16 cellular contexts compared by ENCODE assay signal in genomic region chr4:51884606-51885005, GRCh38.
"Had no signal": no experiment of that assay in that cellular context is flagged by ENCODE, and none has a peak within 500 bp of the region (broad histone marks: within the 10 kb centered on the region; RNA-seq: fewer than 3 reads in every experiment).

No MANE protein-coding gene starts in this region.

- H3K27me3 ChIP-seq: ascending aorta, dorsolateral prefrontal cortex, left lung, tibial artery, uterus had no signal

- ATAC-seq: activated naive CD8-positive, alpha-beta T cell treated with anti-CD3 and anti-CD28 coated beads, Interleukin-2, amount 50 U/mL, for 24 hours; esophagus mucosa; natural killer cell treated with Interleukin-12 subunit alpha and Interleukin-12 subunit beta and Interleukin-15 and Interleukin-18, amount 100 ng/mL, for 72 hours had no signal

- H3K4me1 ChIP-seq: ascending aorta, left lung, prostate gland, uterus had no signal

- DNase-seq: activated CD4-positive, alpha-beta T cell treated with anti-CD3 and anti-CD28 coated beads, Interleukin-2, amount 50 U/mL, for 1 hour; activated CD8-positive, alpha-beta memory T cell treated with anti-CD3 and anti-CD28 coated beads for 24 hours; activated naive CD4-positive, alpha-beta T cell treated with Interleukin-2 at 50 U/mL for 16 hours; activated naive CD8-positive, alpha-beta T cell treated with anti-CD3 and anti-CD28 coated beads, Interleukin-2, amount 50 U/mL, for 24 hours; dorsolateral prefrontal cortex; left lung; right cardiac atrium; stimulated activated CD4-positive, alpha-beta T cell treated with anti-CD3 and anti-CD28 coated beads, Interleukin-15, amount 100 ng/mL, for 24 hours; stimulated activated CD4-positive, alpha-beta T cell treated with anti-CD3 and anti-CD28 coated beads, Interleukin-4, amount 100 ng/mL, for 1 hour; tibial artery; uterus had no signal

- H3K9me3 Mint-ChIP-seq: activated naive CD8-positive, alpha-beta T cell treated with anti-CD3 and anti-CD28 coated beads, Interleukin-2, amount 50 U/mL, for 24 hours; natural killer cell treated with Interleukin-12 subunit alpha and Interleukin-12 subunit beta and Interleukin-15 and Interleukin-18, amount 100 ng/mL, for 72 hours had no signal

- H3K27ac Mint-ChIP-seq: activated naive CD8-positive, alpha-beta T cell treated with anti-CD3 and anti-CD28 coated beads, Interleukin-2, amount 50 U/mL, for 24 hours; natural killer cell treated with Interleukin-12 subunit alpha and Interleukin-12 subunit beta and Interleukin-15 and Interleukin-18, amount 100 ng/mL, for 72 hours had no signal

- H3K27me3 Mint-ChIP-seq: activated naive CD8-positive, alpha-beta T cell treated with anti-CD3 and anti-CD28 coated beads, Interleukin-2, amount 50 U/mL, for 24 hours; natural killer cell treated with Interleukin-12 subunit alpha and Interleukin-12 subunit beta and Interleukin-15 and Interleukin-18, amount 100 ng/mL, for 72 hours had no signal

- H3K4me1 Mint-ChIP-seq: activated naive CD8-positive, alpha-beta T cell treated with anti-CD3 and anti-CD28 coated beads, Interleukin-2, amount 50 U/mL, for 24 hours had no signal

- H3K27ac ChIP-seq: ascending aorta, dorsolateral prefrontal cortex, left lung, prostate gland, skin epidermis, tibial artery, uterus had no signal

- H3K4me3 Mint-ChIP-seq: activated naive CD8-positive, alpha-beta T cell treated with anti-CD3 and anti-CD28 coated beads, Interleukin-2, amount 50 U/mL, for 24 hours; natural killer cell treated with Interleukin-12 subunit alpha and Interleukin-12 subunit beta and Interleukin-15 and Interleukin-18, amount 100 ng/mL, for 72 hours had no signal

- H3K9me3 ChIP-seq: ascending aorta, left lung, prostate gland, tibial artery, uterus had no signal

- H3K4me3 ChIP-seq: ascending aorta, dorsolateral prefrontal cortex, left lung, prostate gland, skin epidermis, tibial artery, uterus had no signal

- H3K36me3 ChIP-seq: prostate gland, uterus had no signal
